In genomic region chr16:82287948-82288347, GRCh38 we compare ENCODE assay signal across 24 cellular contexts.
"Had no signal": no experiment of that assay in that cellular context is flagged by ENCODE, and none has a peak within 500 bp of the region (broad histone marks: within the 10 kb centered on the region; RNA-seq: fewer than 3 reads in every experiment).

No MANE protein-coding gene starts in this region.

- H3K9me3 ChIP-seq: esophagus muscularis mucosa, gastroesophageal sphincter, heart left ventricle, left lung, lower lobe of right lung, mucosa of descending colon had no signal

- H3K27me3 ChIP-seq: dorsolateral prefrontal cortex, esophagus muscularis mucosa, gastroesophageal sphincter, heart left ventricle, left lung had no signal

- H3K4me3 Mint-ChIP-seq: mesothelial cell of epicardium, naive B cell had no signal

- H3K4me3 ChIP-seq: coronary artery, dorsolateral prefrontal cortex, esophagus muscularis mucosa, gastroesophageal sphincter, heart left ventricle, hepatocyte, left lung, lower lobe of right lung, mucosa of descending colon had no signal

- ATAC-seq: foreskin keratinocyte, gastroesophageal sphincter, heart left ventricle, left cardiac atrium, left lung, left ventricle myocardium superior, lower lobe of right lung, mucosa of descending colon had no signal

- DNase-seq: dermis blood vessel endothelial cell; dorsolateral prefrontal cortex; effector CD4-positive, alpha-beta T cell; effector memory CD4-positive, alpha-beta T cell; foreskin keratinocyte; heart left ventricle; hypothalamus; left cardiac atrium; left lung; left ventricle myocardium superior; lower lobe of right lung; mesenchymal stem cell; mucosa of descending colon; naive B cell had no signal

- H3K79me2 ChIP-seq: hepatocyte had no signal

- H3K4me2 ChIP-seq: hepatocyte had no signal

- H3K27ac Mint-ChIP-seq: mesothelial cell of epicardium, naive B cell had no signal

- FAIRE-seq: colon, endothelial cell of umbilical vein, frontal cortex, islet of Langerhans, keratinocyte had no signal

- H3K4me1 Mint-ChIP-seq: mesothelial cell of epicardium had no signal

- H3K4me1 ChIP-seq: foreskin keratinocyte, left lung, lower lobe of right lung had no signal

- H3K9me3 Mint-ChIP-seq: mesothelial cell of epicardium had no signal

- H3K36me3 ChIP-seq: esophagus muscularis mucosa, gastroesophageal sphincter, heart left ventricle, left lung, lower lobe of right lung had no signal

- H2AFZ ChIP-seq: hepatocyte had no signal

- H3K36me3 Mint-ChIP-seq: mesothelial cell of epicardium, naive B cell had no signal

- H3K27ac ChIP-seq: coronary artery, dorsolateral prefrontal cortex, esophagus muscularis mucosa, foreskin keratinocyte, gastroesophageal sphincter, heart left ventricle, hepatocyte, left lung, lower lobe of right lung had no signal
